Comparison of ENCODE assay signal across 9 cellular contexts in genomic region chr6:136788069-136788902, GRCh38. TPM values are rescaled to one million over a fixed set of nuclear protein-coding genes. Genes with fewer than 3 reads are reported as not detected.
A peak's percentile ranks its signal among the peaks of the same experiment; 100 is the strongest.
DNase-seq lines count a peak whose midpoint lies in the region; ATAC-seq and TF ChIP-seq lines count a peak whose summit lies in the region.
"Had no signal": no experiment of that assay in that cellular context is flagged by ENCODE, and none has a peak within 500 bp of the region (broad histone marks: within the 10 kb centered on the region; RNA-seq: fewer than 3 reads in every experiment).

No MANE protein-coding gene starts in this region.

- peak overlapping the region; percentile 81 for H3K27ac Mint-ChIP-seq in activated CD8-positive, alpha-beta T cell treated with anti-CD3 and anti-CD28 coated beads for 36 hours

- no peak for TF ChIP-seq CTCF in A673 (conservative IDR thresholded peaks at IDR 0.05; ENCODE audit: low read depth, low read length)
- TF ChIP-seq CTCF in HEK293 (tag by site-specific recombination; IDR thresholded peaks at IDR 0.05), result no peak
- no peak for TF ChIP-seq CTCF in activated CD8-positive, alpha-beta T cell treated with anti-CD3 and anti-CD28 coated beads for 36 hours (IDR thresholded peaks at IDR 0.05)
- TF ChIP-seq CTCF in uterus (IDR thresholded peaks at IDR 0.05), result no peak

- no peaks in the 10 kb centered on the region for H3K9me3 Mint-ChIP-seq in activated CD8-positive, alpha-beta T cell treated with anti-CD3 and anti-CD28 coated beads for 36 hours

- H3K4me1 ChIP-seq in A673 (ENCODE audit: insufficient read depth, low read length, poor library complexity, severe bottlenecking) (peaks cover 7% of the 10 kb centered on the region), HEK293 (ENCODE audit: control insufficient read depth, insufficient read depth, low read length) (peaks cover 16% of the 10 kb centered on the region), uterus (no peaks in the 10 kb centered on the region)

- no peaks in the 10 kb centered on the region for H3K27me3 ChIP-seq in A673 (replicated peaks; ENCODE audit: insufficient read depth, low read depth, low read length, poor library complexity)
- H3K27me3 ChIP-seq in uterus, result no peaks in the 10 kb centered on the region

- no peak for TF ChIP-seq POLR2A in uterus (IDR thresholded peaks at IDR 0.05)

- intact Hi-C loops in A673 (cut with micrococcal nuclease; ENCODE audit: unreplicated experiment), result no loop called here
- intact Hi-C loops in activated CD8-positive, alpha-beta T cell treated with anti-CD3 and anti-CD28 coated beads for 36 hours (cut with micrococcal nuclease), result loop anchor here (5.0 to 10.0 kb wide), 2 partner anchors 36 to 63 kb away; no protein-coding TSS in a partner anchor
- intact Hi-C loops in uterus (cut with DNase I; ENCODE audit: low total_unique reads), result no loop called here

- DNase-seq in A673 (ENCODE audit: low spot score) (peak; percentile 72), foreskin melanocyte (peak; percentile 23), uterus (no peak), epidermal melanocyte (ENCODE audit: insufficient read length, low spot score) (no peak)
- DNase-seq in activated CD8-positive, alpha-beta T cell treated with anti-CD3 and anti-CD28 coated beads for 36 hours, result no peak
- DNase-seq: DND-41 had no signal

- H3K4me1 Mint-ChIP-seq in activated CD8-positive, alpha-beta T cell treated with anti-CD3 and anti-CD28 coated beads for 36 hours (ENCODE audit: low read depth), result peaks cover 68% of the 10 kb centered on the region

- H3K9me3 ChIP-seq in A673 (ENCODE audit: low read depth, low read length, poor library complexity, severe bottlenecking) (no peaks in the 10 kb centered on the region), HEK293 (ENCODE audit: control insufficient read depth, insufficient read depth, low read depth, low read length) (no peaks in the 10 kb centered on the region), uterus (no peaks in the 10 kb centered on the region)

- peaks cover 16% of the 10 kb centered on the region for H3K36me3 Mint-ChIP-seq in activated CD8-positive, alpha-beta T cell treated with anti-CD3 and anti-CD28 coated beads for 36 hours (ENCODE audit: low read depth)

- H3K36me3 ChIP-seq in A673 (ENCODE audit: insufficient read depth, low read length, poor library complexity, severe bottlenecking), result no peaks in the 10 kb centered on the region
- H3K36me3 ChIP-seq in HEK293 (ENCODE audit: control insufficient read depth in 2 of 2, insufficient read depth in 1 of 2, low read length in 2 of 2), result no peaks in the 10 kb centered on the region
- no peaks in the 10 kb centered on the region for H3K36me3 ChIP-seq in uterus

- BruUV-seq in A673 (replicated peaks; lab: Mats Ljungman, UMichigan), result no TSS peak

- H3K27me3 Mint-ChIP-seq in activated CD8-positive, alpha-beta T cell treated with anti-CD3 and anti-CD28 coated beads for 36 hours, result no peaks in the 10 kb centered on the region

- no peak overlapping the region for H3K4me3 ChIP-seq in A673 (ENCODE audit: low read depth, low read length, poor library complexity, severe bottlenecking)
- H3K4me3 ChIP-seq in HEK293 (ENCODE audit: low read depth, low read length), result no peak overlapping the region
- peak overlapping the region in 1 of 2 donors; percentile 65 for H3K4me3 ChIP-seq in uterus

- H3K27ac ChIP-seq in A673 (ENCODE audit: low read depth, low read length, poor library complexity, severe bottlenecking) (no peak overlapping the region), HEK293 (ENCODE audit: extremely low read depth, low read depth, low read length) (no peak overlapping the region), uterus (peak overlapping the region in 1 of 2 donors; percentile 28)

- peak overlapping the region; percentile 49 for H3K4me3 Mint-ChIP-seq in activated CD8-positive, alpha-beta T cell treated with anti-CD3 and anti-CD28 coated beads for 36 hours

- CTCF ChIA-PET in A673 (lab: Charles Lee), result no interaction called here
- CTCF ChIA-PET in HEK293 (lab: Yijun Ruan, JAX), result interaction anchor here (0.6 to 7.3 kb wide), 5 partner anchors 26 to 372 kb away, joined by 3 to 366 read pairs (median 3); no protein-coding TSS in a partner anchor
- CTCF ChIA-PET in activated CD8-positive, alpha-beta T cell treated with anti-CD3 and anti-CD28 coated beads for 36 hours (lab: Charles Lee), result interaction anchor here (0.7 to 5.1 kb wide), 4 partner anchors 25 to 142 kb away, joined by 3 to 370 read pairs (median 5); no protein-coding TSS in a partner anchor

- no peak for ATAC-seq in activated CD8-positive, alpha-beta T cell treated with anti-CD3 and anti-CD28 coated beads for 36 hours
- ATAC-seq in HG02884 (IDR thresholded peaks at IDR 0.05; ENCODE audit: unreplicated experiment) (no peak), HG03432 (IDR thresholded peaks at IDR 0.05; ENCODE audit: unreplicated experiment) (no peak)

- POLR2A ChIA-PET in A673 (lab: Charles Lee; ENCODE audit: low non-redundant PET), result no interaction called here
- POLR2A ChIA-PET in HEK293 (lab: Yijun Ruan, JAX), result no interaction called here
- POLR2A ChIA-PET in activated CD8-positive, alpha-beta T cell treated with anti-CD3 and anti-CD28 coated beads for 36 hours (lab: Charles Lee), result interaction anchor here (1.5 to 3.4 kb wide), 2 partner anchors 17 to 24 kb away, joined by 4 to 18 read pairs; no protein-coding TSS in a partner anchor

TF ChIP-seq in HEK293, 187 proteins besides CTCF, POLR2A, EP300 and RAD21 (continues in another document):
- TF ChIP-seq OSR2 (tag by site-specific recombination; IDR thresholded peaks at IDR 0.05), result peak; percentile 70
- no peak for TF ChIP-seq SP2 (tag by site-specific recombination; IDR thresholded peaks at IDR 0.05)
- no peak for TF ChIP-seq ZNF585B (tag by site-specific recombination; IDR thresholded peaks at IDR 0.05)
- peak; percentile 89 for TF ChIP-seq ZEB2 (tag by site-specific recombination; IDR thresholded peaks at IDR 0.05)
- peak; percentile 69 for TF ChIP-seq PRDM6 (tag by site-specific recombination; IDR thresholded peaks at IDR 0.05)
- TF ChIP-seq ZNF324 (tag by site-specific recombination; IDR thresholded peaks at IDR 0.05), result peak; percentile 65; the same call in 1 of the 2 replicates
- TF ChIP-seq ZNF776 (tag by site-specific recombination; IDR thresholded peaks at IDR 0.05; ENCODE audit: borderline replicate concordance), result no peak
- no peak for TF ChIP-seq ZNF138 (tag by site-specific recombination; IDR thresholded peaks at IDR 0.05; ENCODE audit: borderline replicate concordance)
- TF ChIP-seq TCF7L2 (IDR thresholded peaks at IDR 0.05; ENCODE audit: borderline replicate concordance, low read depth, low read length), result no peak
- TF ChIP-seq ZNF658 (tag by site-specific recombination; IDR thresholded peaks at IDR 0.05), result no peak
- no peak for TF ChIP-seq SCRT1 (tag by site-specific recombination; IDR thresholded peaks at IDR 0.05; ENCODE audit: borderline replicate concordance)
- TF ChIP-seq BCL11B (tag by site-specific recombination; IDR thresholded peaks at IDR 0.05; ENCODE audit: low read depth), result no peak
- peak; percentile 68; the same call in 1 of the 2 replicates for TF ChIP-seq ZNF639 (tag by site-specific recombination; IDR thresholded peaks at IDR 0.05)
- peak; percentile 63 for TF ChIP-seq ZNF366 (tag by site-specific recombination; conservative IDR thresholded peaks at IDR 0.05)
- no peak for TF ChIP-seq ZNF10 (tag by site-specific recombination; IDR thresholded peaks at IDR 0.05)
- TF ChIP-seq ZXDB (tag by site-specific recombination; IDR thresholded peaks at IDR 0.05), result 0 out of 2 replicates have a peak, but pooled peaks have one; percentile 20
- no peak for TF ChIP-seq ZNF791 (tag by site-specific recombination; IDR thresholded peaks at IDR 0.05)
- no peak for TF ChIP-seq ZNF19 (tag by site-specific recombination; IDR thresholded peaks at IDR 0.05; ENCODE audit: low read depth)
- peak; percentile 49 for TF ChIP-seq ZNF335 (tag by site-specific recombination; conservative IDR thresholded peaks at IDR 0.05)
- TF ChIP-seq HOXA7 (CRISPR knock-in tag; IDR thresholded peaks at IDR 0.05; ENCODE audit: borderline replicate concordance), result no peak
- no peak for TF ChIP-seq ZBTB1 (tag by site-specific recombination; IDR thresholded peaks at IDR 0.05)
- peak; percentile 22; the same call in 1 of the 2 replicates for TF ChIP-seq ZSCAN23 (tag by site-specific recombination; IDR thresholded peaks at IDR 0.05)

RNA-seq across cellular contexts. Expression of gene MAP3K5, which starts 4.0 kb away (rescaled TPM):
- total RNA-seq in A673 (2021) (4.9 and 5.4 TPM in 2 replicates), uterus (10 to 100 TPM in 2 of 4 donors, 1 to 10 TPM in 2; 9.5 to 67.1 (median 15.4) TPM)
- total RNA-seq in activated CD8-positive, alpha-beta T cell treated with anti-CD3 and anti-CD28 coated beads for 36 hours, result 1 to 10 TPM; 4.4 to 4.6 TPM

RNA-seq across cellular contexts. Expression of gene PEX7, which starts 34.1 kb away (rescaled TPM):
- total RNA-seq in A673 (2021) (6.2 and 7.4 TPM in 2 replicates), uterus (10 to 100 TPM in 2 of 4 donors, 1 to 10 TPM in 1, not detected in 1; 9.0 to 21.5 (median 11.7) TPM)
- 1 to 10 TPM; 4.5 to 6.0 TPM for total RNA-seq in activated CD8-positive, alpha-beta T cell treated with anti-CD3 and anti-CD28 coated beads for 36 hours

Comparison
In these comparisons a context has a peak if more than half of its experiments do, and no peak if none do; other contexts are left out.
1. DNase-seq: peak in A673 (single experiment) and foreskin melanocyte (single experiment); none in activated CD8-positive, alpha-beta T cell treated with anti-CD3 and anti-CD28 coated beads for 36 hours (single experiment), uterus (0 of 2) and epidermal melanocyte (single experiment).